In the genomic region with DNA sequence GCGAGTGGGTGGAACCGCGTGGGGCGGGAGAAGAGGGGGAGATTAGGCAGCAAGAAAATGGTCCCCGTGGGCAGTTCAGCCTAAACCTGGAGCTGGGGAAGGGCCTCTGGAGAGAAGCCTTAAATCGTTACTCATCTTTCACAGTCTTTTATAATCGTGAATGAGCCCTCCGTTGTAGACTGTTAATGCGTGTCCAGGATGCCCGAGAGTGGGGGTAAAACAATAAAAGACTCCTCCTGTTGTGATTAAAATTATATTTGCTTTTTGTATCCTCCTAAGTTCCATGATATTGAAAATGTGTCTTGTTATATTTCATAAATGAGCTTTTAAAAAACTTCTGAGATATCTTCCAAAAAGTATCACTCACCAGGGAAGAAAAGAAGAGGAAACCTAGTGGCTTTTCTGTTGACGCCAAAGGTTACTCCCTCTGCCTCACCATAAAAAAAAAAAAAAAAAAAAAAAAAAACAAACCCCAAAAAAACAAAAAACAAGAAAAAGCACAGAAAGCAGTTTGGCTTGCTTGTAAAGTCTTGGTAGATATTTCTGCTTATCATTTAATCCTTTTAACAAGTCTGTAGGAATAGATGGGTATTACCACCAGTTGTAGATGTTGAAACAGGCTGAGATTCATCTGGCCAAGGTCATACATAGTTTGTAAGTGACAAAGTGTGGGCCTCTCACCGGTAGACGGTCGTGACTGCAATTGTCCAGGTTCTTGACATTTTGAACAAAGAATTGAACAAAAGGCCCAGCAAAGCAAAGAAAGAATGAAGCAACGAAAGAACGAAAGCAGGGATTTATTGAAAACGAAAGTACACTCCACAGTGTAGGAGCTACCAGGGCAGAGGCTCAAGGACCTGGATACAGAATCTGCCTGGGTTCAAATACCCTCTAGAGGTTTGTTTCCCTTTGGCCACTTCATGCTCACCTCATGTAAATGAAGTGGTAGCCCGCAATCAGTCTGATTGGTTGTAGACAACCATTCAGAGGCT, we compare ENCODE assay signal across 9 cellular contexts. TPM values are rescaled to one million over a fixed set of nuclear protein-coding genes. Genes with fewer than 3 reads are reported as not detected.
A peak's percentile ranks its signal among the peaks of the same experiment; 100 is the strongest.
DNase-seq lines count a peak whose midpoint lies in the region; ATAC-seq, FAIRE-seq and TF ChIP-seq lines count a peak whose summit lies in the region.
"Had no signal": no experiment of that assay in that cellular context is flagged by ENCODE, and none has a peak within 500 bp of the region (broad histone marks: within the 10 kb centered on the region; RNA-seq: fewer than 3 reads in every experiment).

No MANE protein-coding gene starts in this region.

- H3K9me3 ChIP-seq in MM.1S (replicated peaks; ENCODE audit: insufficient read depth, low read length) (no peaks in the 10 kb centered on the region), GM12878 (replicated peaks; ENCODE audit: control insufficient read depth, insufficient read depth, low read length) (no peaks in the 10 kb centered on the region; the same call in 2 of the 3 replicates), tibial artery (no peaks in the 10 kb centered on the region)

- H3K27me3 Mint-ChIP-seq in activated CD8-positive, alpha-beta memory T cell treated with anti-CD3 and anti-CD28 coated beads, Interleukin-2, amount 10 ng/mL, durations not matched to agents 7 days and 5 days = no peaks in the 10 kb centered on the region

- no peaks in the 10 kb centered on the region for H3K79me2 ChIP-seq in MM.1S (ENCODE audit: low read length)
- H3K79me2 ChIP-seq in GM12878 (ENCODE audit: control insufficient read depth, insufficient read depth, low read length) = no peaks in the 10 kb centered on the region

- H3K36me3 ChIP-seq in MM.1S (replicated peaks; ENCODE audit: insufficient read depth, low read length) = no peaks in the 10 kb centered on the region
- H3K36me3 ChIP-seq in GM12878 (ENCODE audit: control insufficient read depth in 2 of 2, insufficient read depth in 2 of 2, low read length in 1 of 2) = no peaks in the 10 kb centered on the region
- H3K36me3 ChIP-seq in tibial artery = no peaks in the 10 kb centered on the region

- CTCF ChIA-PET in activated CD8-positive, alpha-beta memory T cell treated with anti-CD3 and anti-CD28 coated beads, Interleukin-2, amount 10 ng/mL, durations not matched to agents 7 days and 5 days (lab: Charles Lee) = interaction anchor here (0.6 to 2.6 kb wide), 8 partner anchors 11 to 78 kb away, joined by 3 to 12 read pairs (median 3); a partner anchor contains a TSS
- CTCF ChIA-PET in GM12878 (lab: Yijun Ruan, JAX) = interaction anchor here (0.7 to 2.8 kb wide), 13 partner anchors 10 to 188 kb away, joined by 3 to 14 read pairs (median 3); no protein-coding TSS in a partner anchor

- peak overlapping the region; percentile 81 for H3K4me2 ChIP-seq in MM.1S (ENCODE audit: low read depth, low read length)
- peak overlapping the region; percentile 99 for H3K4me2 ChIP-seq in GM12878 (ENCODE audit: control insufficient read depth, insufficient read depth)

- TF ChIP-seq RAD21 in GM12878 (IDR thresholded peaks at IDR 0.05; ENCODE audit: insufficient read depth, low read depth, low read length) = no peak

- BruUV-seq in GM12878 (replicated peaks; lab: Mats Ljungman, UMichigan) = TSS peak; percentile 96

- peak; percentile 75 for FAIRE-seq in GM12878 (lab: Jason Lieb, UNC)
- FAIRE-seq: islet of Langerhans had no signal

- ATAC-seq in activated CD8-positive, alpha-beta memory T cell treated with anti-CD3 and anti-CD28 coated beads, Interleukin-2, amount 10 ng/mL, durations not matched to agents 7 days and 5 days = no peak
- peak; percentile 12 for ATAC-seq in GM12878

- TF ChIP-seq POLR2A in GM12878 (IDR thresholded peaks at IDR 0.05; ENCODE audit: low read depth, low read length) = no peak
- no peak for TF ChIP-seq POLR2A in lower leg skin (IDR thresholded peaks at IDR 0.05)

- H3K4me3 ChIP-seq in MM.1S (ENCODE audit: low read length) (peak overlapping the region; percentile 83), GM12878 (peak overlapping the region; percentile 74), lower leg skin (ENCODE audit: low read depth, poor library complexity, severe bottlenecking) (peak overlapping the region; percentile 39), tibial artery (peak overlapping the region; percentile 61 to 82)

- H3K27ac ChIP-seq in MM.1S (ENCODE audit: low read length) = peak overlapping the region; percentile 47; the same call in 1 of the 2 replicates
- peak overlapping the region; percentile 86 for H3K27ac ChIP-seq in GM12878 (ENCODE audit: control insufficient read depth, insufficient read depth)
- H3K27ac ChIP-seq in tibial artery = peak overlapping the region; percentile 92 to 97

- SMC1A ChIA-PET in GM12878 (lab: Charles Lee; ENCODE audit: uncharacterized antibody, unreplicated experiment) = interaction anchor here (0.6 to 2.2 kb wide), 25 partner anchors 10 to 188 kb away, joined by 3 to 15 read pairs (median 4); a partner anchor contains a TSS

- H3K9me3 Mint-ChIP-seq in activated CD8-positive, alpha-beta memory T cell treated with anti-CD3 and anti-CD28 coated beads, Interleukin-2, amount 10 ng/mL, durations not matched to agents 7 days and 5 days (ENCODE audit: low read depth) = no peaks in the 10 kb centered on the region

- in situ Hi-C loops in GM12878 (cut with MboI) = no loop called here

- H3F3A ChIP-seq in MM.1S (ENCODE audit: insufficient read depth, low read length) = peaks cover 10% of the 10 kb centered on the region

- no peak for TF ChIP-seq EP300 in GM12878 (IDR thresholded peaks at IDR 0.05; ENCODE audit: borderline replicate concordance in 1 of 2, control insufficient read depth in 1 of 2, low read depth in 2 of 2, low read length in 2 of 2)

- H3K4me1 ChIP-seq in MM.1S (ENCODE audit: low read length) (peaks cover 13% of the 10 kb centered on the region), GM12878 (ENCODE audit: control insufficient read depth, insufficient read depth, low read length) (peaks cover 17% of the 10 kb centered on the region), tibial artery (peaks cover 0 to 11% (median 4%) of the 10 kb centered on the region in 4 donors)

- H3K4me3 Mint-ChIP-seq in activated CD8-positive, alpha-beta memory T cell treated with anti-CD3 and anti-CD28 coated beads, Interleukin-2, amount 10 ng/mL, durations not matched to agents 7 days and 5 days = peak overlapping the region; percentile 90

- intact Hi-C loops in GM12878 (cut with micrococcal nuclease; ENCODE audit: unreplicated experiment) (loop anchor here (1.0 to 2.0 kb wide), 5 partner anchors 11 to 101 kb away; no protein-coding TSS in a partner anchor), lower leg skin (cut with DNase I; ENCODE audit: low total_unique reads) (loop anchor here (5.0 kb wide), 1 partner anchor 1858 kb away; no protein-coding TSS in a partner anchor), tibial artery (cut with DNase I; ENCODE audit: low total_unique reads) (no loop called here)

- DNase-seq in activated CD8-positive, alpha-beta memory T cell treated with anti-CD3 and anti-CD28 coated beads, Interleukin-2, amount 10 ng/mL, durations not matched to agents 7 days and 5 days = peak; percentile 53
- DNase-seq in activated CD8-positive, alpha-beta memory T cell treated with anti-CD3 and anti-CD28 coated beads, Interleukin-2, amount 50 U/mL, for 48 hours = no peak
- DNase-seq in MM.1S (no peak), GM12878 (ENCODE audit: low read depth, low spot score) (no peak), lower leg skin (ENCODE audit: low spot score in 2 of 2) (no peak), tibial artery (no peak), COR-L47 (lab: John Stamatoyannopoulos, UW) (no peak), SKM-1 (lab: John Stamatoyannopoulos, UW; ENCODE audit: unreplicated experiment) (no peak)

- POLR2A ChIA-PET in GM12878 (lab: Charles Lee) = interaction anchor here (0.7 to 3.1 kb wide), 25 partner anchors 9 to 1075 kb away, joined by 3 to 36 read pairs (median 6); a partner anchor contains a TSS

- H3K27me3 ChIP-seq in MM.1S (replicated peaks; ENCODE audit: insufficient read depth, low read length) (no peaks in the 10 kb centered on the region), GM12878 (replicated peaks in 1 of 2; ENCODE audit: control insufficient read depth in 2 of 2, insufficient read depth in 2 of 2, low read length in 1 of 2) (no peaks in the 10 kb centered on the region), tibial artery (no peaks in the 10 kb centered on the region)

- H3K36me3 Mint-ChIP-seq in activated CD8-positive, alpha-beta memory T cell treated with anti-CD3 and anti-CD28 coated beads, Interleukin-2, amount 10 ng/mL, durations not matched to agents 7 days and 5 days = no peaks in the 10 kb centered on the region

- H4K20me1 ChIP-seq in MM.1S (ENCODE audit: insufficient read depth, low read length) (no peaks in the 10 kb centered on the region), GM12878 (ENCODE audit: control insufficient read depth, insufficient read depth) (no peaks in the 10 kb centered on the region)

- TF ChIP-seq CTCF in MM.1S (IDR thresholded peaks at IDR 0.05; ENCODE audit: low read length) (no peak), GM12878 (IDR thresholded peaks at IDR 0.05 in 2 of 3, conservative IDR thresholded peaks at IDR 0.05 in 1 of 3; ENCODE audit: control insufficient read depth in 2 of 3, extremely low read depth in 1 of 3, insufficient read depth in 1 of 3, low read depth in 3 of 3, low read length in 3 of 3) (no peak), lower leg skin (IDR thresholded peaks at IDR 0.05) (no peak), tibial artery (IDR thresholded peaks at IDR 0.05) (no peak)

- no peaks in the 10 kb centered on the region for H3K9me2 ChIP-seq in MM.1S (replicated peaks; ENCODE audit: insufficient read depth, low read length)

- peak overlapping the region; percentile 98 for H2AFZ ChIP-seq in MM.1S (ENCODE audit: low read length)
- H2AFZ ChIP-seq in GM12878 (ENCODE audit: control insufficient read depth, low read depth, low read length) = peak overlapping the region; percentile 95

- WGBS in GM12878 (ENCODE audit: insufficient coverage, insufficient replicate concordance, low lambda C conversion rate, missing lambda C conversion rate) = 24% methylated on average over 17 of the region's 18 CpGs
- WGBS in lower leg skin, 2 donors = 27 to 28% methylated on average over 18 of the region's 18 CpGs

- RAD21 ChIA-PET in GM12878 (lab: Charles Lee; ENCODE audit: unreplicated experiment) = interaction anchor here (0.7 to 2.6 kb wide), 21 partner anchors 8 to 188 kb away, joined by 3 to 26 read pairs (median 5); a partner anchor contains a TSS

- peak overlapping the region; percentile 96 for H3K27ac Mint-ChIP-seq in activated CD8-positive, alpha-beta memory T cell treated with anti-CD3 and anti-CD28 coated beads, Interleukin-2, amount 10 ng/mL, durations not matched to agents 7 days and 5 days

- H3K4me1 Mint-ChIP-seq in activated CD8-positive, alpha-beta memory T cell treated with anti-CD3 and anti-CD28 coated beads, Interleukin-2, amount 10 ng/mL, durations not matched to agents 7 days and 5 days = peaks cover 38% of the 10 kb centered on the region

- H3K9ac ChIP-seq in MM.1S (ENCODE audit: low read length) (peak overlapping the region; percentile 84), GM12878 (ENCODE audit: control insufficient read depth, insufficient read depth, low read length) (peak overlapping the region; percentile 92)

RNA-seq across cellular contexts. Expression of a gene that starts 11.4 kb away (rescaled TPM):
- total RNA-seq in activated CD8-positive, alpha-beta memory T cell treated with anti-CD3 and anti-CD28 coated beads, Interleukin-2, amount 10 ng/mL, durations not matched to agents 7 days and 5 days = 100 to 1,000 TPM; 113 to 117 TPM
- 309 and 344 TPM in 2 replicates for total RNA-seq in GM12878 (2013; cell fraction: nucleolus; rRNA removed)
- total RNA-seq in GM12878 (2014; rRNA removed) (156 and 169 TPM in 2 replicates), GM12878 (2014; rRNA removed; fragmentation: Illumina TruSeq; extraction: Trizol) (187 and 191 TPM in 2 replicates), GM12878 (2021) (187 and 196 TPM in 2 replicates), lower leg skin (10 to 100 TPM; 20.7 to 45.0 (median 38.8) TPM)
- polyA plus RNA-seq in GM12878 (2011; ENCODE audit: low read depth) = 55.1 TPM
- polyA plus RNA-seq in GM12878 (2011; rRNA removed) (215 and 245 TPM in 2 replicates), GM12878 (2014; fragmentation: Illumina TruSeq; extraction: Trizol) (241 and 312 TPM in 2 replicates), GM12878 (2014; fragmentation: Nextera tagmentation; extraction: Ambion mirVana) (100 to 1,000 TPM; 187 to 195 TPM), GM12878 (2014; rRNA removed) (162 and 163 TPM in 2 replicates), GM12878 (2016; fragmentation: Nextera tagmentation; extraction: Ambion mirVana) (100 to 1,000 TPM; 226 to 229 TPM)
- polyA plus RNA-seq in GM12878 (2011; cell fraction: cytosol; rRNA removed) = 120 and 132 TPM in 2 replicates
- 189 and 251 TPM in 2 replicates for polyA plus RNA-seq in GM12878 (2011; cell fraction: nucleus; rRNA removed)
- 82.4 and 87.4 TPM in 2 replicates for polyA plus RNA-seq in GM12878 (2012)
- 305 and 322 TPM in 2 replicates for polyA minus RNA-seq in GM12878 (2011; rRNA and poly(A)+ RNA removed)
- 104 and 118 TPM in 2 replicates for polyA minus RNA-seq in GM12878 (2011; cell fraction: cytosol; rRNA and poly(A)+ RNA removed)
- 126 and 135 TPM in 2 replicates for polyA minus RNA-seq in GM12878 (2011; cell fraction: nucleus; rRNA and poly(A)+ RNA removed)
